8 cellular contexts compared by ENCODE assay signal in genomic region chr19:13102666-13103584, GRCh38. TPM values are rescaled to one million over a fixed set of nuclear protein-coding genes. Genes with fewer than 3 reads are reported as not detected.
DNase-seq lines count a peak whose midpoint lies in the region; ATAC-seq and TF ChIP-seq lines count a peak whose summit lies in the region.

Gene LYL1 (minus strand): TSS chr19:13102858. CDS start chr19:13101171, 1,687 bp downstream.

- peaks cover 32% of the 10 kb centered on the region for H3K27me3 Mint-ChIP-seq in neural progenitor cell (ENCODE audit: insufficient read depth, low read depth)

- H3K79me2 ChIP-seq in neural progenitor cell (ENCODE audit: low read depth): no peaks in the 10 kb centered on the region

- no peak within 1 kb of the TSS for H3K9ac ChIP-seq in neural progenitor cell

- TF ChIP-seq CTCF in VCaP (conservative IDR thresholded peaks at IDR 0.05) (no peak), fibroblast of mammary gland (conservative IDR thresholded peaks at IDR 0.05; ENCODE audit: control insufficient read depth, insufficient read depth, low read depth, low read length) (no peak), neural progenitor cell (IDR thresholded peaks at IDR 0.05) (no peak)

- peaks cover 54% of the 10 kb centered on the region for H3K27me3 ChIP-seq in neural progenitor cell

- H3K27ac ChIP-seq in VCaP: peak within 1 kb of the TSS; percentile 78
- H3K27ac ChIP-seq in neural progenitor cell: no peak within 1 kb of the TSS

- H3K9me3 ChIP-seq in neural progenitor cell (ENCODE audit: low read depth): no peaks in the 10 kb centered on the region

- DNase-seq in activated effector memory CD4-positive, alpha-beta T cell treated with anti-CD3 and anti-CD28 coated beads, Interleukin-2, amount 50 U/mL, for 16 hours: peak; percentile 80
- DNase-seq in activated effector memory CD4-positive, alpha-beta T cell treated with Interleukin-2 at 50 U/mL for 16 hours: no peak
- DNase-seq in fibroblast of mammary gland (ENCODE audit: low read depth) (no peak), neural progenitor cell (ENCODE audit: low spot score) (peak; percentile 83), NCI-H526 treated with DMSO at 0.1 percent for 48 hours (lab: John Stamatoyannopoulos, UW) (no peak)

- peaks cover 26% of the 10 kb centered on the region for H3F3A ChIP-seq in neural progenitor cell (ENCODE audit: low read depth)

- H3K4me2 ChIP-seq in neural progenitor cell: peak within 1 kb of the TSS; percentile 67

- H3K9me3 Mint-ChIP-seq in neural progenitor cell: peaks cover 3% of the 10 kb centered on the region

- H3K36me3 Mint-ChIP-seq in neural progenitor cell: peaks cover 4% of the 10 kb centered on the region

- H3K27ac Mint-ChIP-seq in neural progenitor cell: no peak within 1 kb of the TSS

- peaks cover 39% of the 10 kb centered on the region for H4K20me1 ChIP-seq in neural progenitor cell (ENCODE audit: low read depth)

- H2AFZ ChIP-seq in neural progenitor cell (replicated peaks): peak within 1 kb of the TSS; percentile 90

- H3K4me3 Mint-ChIP-seq in neural progenitor cell: peak within 1 kb of the TSS; percentile 38

- no peaks in the 10 kb centered on the region for H3K36me3 ChIP-seq in neural progenitor cell

- ATAC-seq in HG03378 (IDR thresholded peaks at IDR 0.05; ENCODE audit: unreplicated experiment) (peak; percentile 29), HG03460 (IDR thresholded peaks at IDR 0.05; ENCODE audit: unreplicated experiment) (no peak)

- peak within 1 kb of the TSS; percentile 6 for H3K4me3 ChIP-seq in fibroblast of mammary gland (ENCODE audit: control insufficient read depth, low read depth, low read length)
- peak within 1 kb of the TSS; percentile 34 for H3K4me3 ChIP-seq in neural progenitor cell

- peaks cover 3% of the 10 kb centered on the region for H3K4me1 ChIP-seq in neural progenitor cell

- H3K4me1 Mint-ChIP-seq in neural progenitor cell: peaks cover 6% of the 10 kb centered on the region

RNA-seq across cellular contexts. Expression of gene LYL1, which starts in this region (rescaled TPM):
- 0.88 and 2.2 TPM in 2 replicates for total RNA-seq in neural progenitor cell (ENCODE audit: low replicate concordance)

Comparison
In these comparisons a context has a peak if more than half of its experiments do, and no peak if none do; other contexts are left out.
1. DNase-seq: peak in activated effector memory CD4-positive, alpha-beta T cell treated with anti-CD3 and anti-CD28 coated beads, Interleukin-2, amount 50 U/mL, for 16 hours (single experiment) and neural progenitor cell (single experiment); none in activated effector memory CD4-positive, alpha-beta T cell treated with Interleukin-2 at 50 U/mL for 16 hours (single experiment), fibroblast of mammary gland (single experiment) and NCI-H526 treated with DMSO at 0.1 percent for 48 hours (single experiment).